24 cellular contexts compared by ENCODE assay signal in the genomic region with DNA sequence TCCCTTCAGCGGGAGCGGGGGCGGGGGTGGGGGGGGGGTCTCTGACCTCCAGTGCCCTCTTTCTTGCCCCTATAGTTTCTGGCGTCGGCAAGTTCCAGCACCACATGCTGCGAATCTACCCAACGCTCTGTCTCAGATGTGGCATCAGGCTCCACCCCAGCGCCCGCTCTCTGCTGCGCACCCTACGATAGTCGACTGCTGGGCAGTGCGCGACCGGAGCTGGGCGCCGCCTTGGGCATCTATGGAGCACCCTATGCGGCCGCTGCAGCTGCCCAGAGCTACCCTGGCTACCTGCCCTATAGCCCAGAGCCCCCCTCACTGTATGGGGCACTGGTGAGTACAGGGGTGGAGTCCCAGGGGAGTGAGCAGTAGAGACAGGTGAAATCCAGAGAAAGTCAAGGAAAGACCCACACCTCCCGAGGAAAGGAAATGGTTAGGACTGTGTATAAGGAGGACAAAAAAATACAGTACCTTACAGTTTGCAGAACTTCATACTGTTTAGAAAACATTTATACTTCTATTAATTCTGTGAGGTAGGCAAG. TPM values are rescaled to one million over a fixed set of nuclear protein-coding genes. Genes with fewer than 3 reads are reported as not detected.
"Had no signal": no experiment of that assay in that cellular context is flagged by ENCODE, and none has a peak within 500 bp of the region (broad histone marks: within the 10 kb centered on the region; RNA-seq: fewer than 3 reads in every experiment).

No MANE protein-coding gene starts in this region.

- H3K9me3 ChIP-seq: esophagus squamous epithelium, mucosa of descending colon, pancreas, prostate gland, right lobe of liver, spleen, tibial artery, upper lobe of left lung, vagina had no signal

- H3K27me3 ChIP-seq: vagina had no signal

- H3K4me1 ChIP-seq: pancreas, prostate gland had no signal

- H3K27ac ChIP-seq: esophagus squamous epithelium, pancreas, prostate gland, right lobe of liver, spleen, tibial artery, upper lobe of left lung, vagina had no signal

- H3K36me3 ChIP-seq: esophagus squamous epithelium, pancreas, prostate gland, right lobe of liver, spleen, tibial artery, upper lobe of left lung, vagina had no signal

- ATAC-seq: left cardiac atrium; mucosa of descending colon; natural killer cell; stimulated activated memory B cell treated with anti-CD40 and anti-IgM and Interleukin-4, amounts not matched to agents 10 μg/mL and 1 μg/mL and 100 μg/mL, for 72 hours had no signal

- H3K4me3 ChIP-seq: esophagus squamous epithelium, mucosa of descending colon, pancreas, prostate gland, right lobe of liver, spleen, tibial artery, vagina had no signal

- DNase-seq: cerebellar nuclear complex; esophagus squamous epithelium; foreskin fibroblast; hippocampal formation; islet precursor cell; left cardiac atrium; mammary epithelial cell; mucosa of descending colon; natural killer cell; occipital lobe; right lobe of liver; spleen; stimulated activated CD4-positive, alpha-beta T cell treated with anti-CD3 and anti-CD28 coated beads, Interleukin-15, amount 100 ng/mL, for 24 hours; stimulated activated CD4-positive, alpha-beta T cell treated with anti-CD3 and anti-CD28 coated beads, Interleukin-1b, Interleukin-23, amount 100 ng/mL, for 48 hours; stimulated activated CD4-positive, alpha-beta T cell treated with anti-CD3 and anti-CD28 coated beads, Interleukin-4, amount 100 ng/mL, for 24 hours; tibial artery had no signal

RNA-seq across cellular contexts. Expression of a gene that starts 2.3 kb away (rescaled TPM):
- total RNA-seq: liver, mammary epithelial cell, natural killer cell, occipital lobe, right lobe of liver, skeletal muscle tissue, temporal lobe had no signal
